ENCODE assay signal across 16 cellular contexts in the genomic region with DNA sequence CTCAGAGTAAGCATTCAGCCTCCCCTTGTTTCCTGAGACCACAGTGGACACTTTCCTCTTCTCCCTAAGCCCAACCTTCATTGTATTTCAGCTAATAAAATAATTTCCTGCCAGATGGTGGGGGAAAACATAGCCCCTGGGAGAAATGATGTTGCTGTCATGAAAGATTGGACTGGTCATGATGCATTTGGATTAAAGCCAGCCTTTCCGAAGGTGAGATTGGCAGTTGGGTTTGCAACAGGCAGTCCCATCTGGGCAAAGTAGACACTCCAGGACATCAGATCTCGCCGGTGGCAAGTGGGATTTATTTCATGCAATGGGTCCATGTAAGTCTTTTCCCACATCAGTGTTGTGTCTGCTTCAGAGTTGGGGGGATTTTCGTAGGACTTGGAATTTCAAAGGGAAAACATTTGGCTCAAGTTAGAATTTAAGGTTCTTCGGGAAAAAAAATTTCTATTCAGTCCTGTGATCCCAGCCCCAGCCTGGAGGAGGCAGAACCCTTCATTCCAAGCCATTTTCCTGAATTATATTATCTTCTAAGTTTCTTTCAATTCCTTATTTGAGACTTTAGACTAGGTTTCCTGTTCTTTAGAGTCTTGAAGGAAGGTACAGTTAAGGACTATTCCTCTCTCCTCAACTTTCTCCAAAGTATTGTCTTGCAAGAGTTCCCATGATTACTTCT.
DNase-seq lines count a peak whose midpoint lies in the region; ATAC-seq and TF ChIP-seq lines count a peak whose summit lies in the region.
"Had no signal": no experiment of that assay in that cellular context is flagged by ENCODE, and none has a peak within 500 bp of the region (broad histone marks: within the 10 kb centered on the region; RNA-seq: fewer than 3 reads in every experiment).

No MANE protein-coding gene starts in this region.

- TF ChIP-seq CTCF in neural progenitor cell (IDR thresholded peaks at IDR 0.05): peak; percentile 6

- DNase-seq in NCI-H1092 treated with DMSO at 0.1 percent for 48 hours (lab: John Stamatoyannopoulos, UW): peak; percentile 8
- no peak for DNase-seq in NCI-H1092 (lab: John Stamatoyannopoulos, UW)
- peak; percentile 49 for DNase-seq in NCI-H2171 (lab: John Stamatoyannopoulos, UW)
- DNase-seq in neural progenitor cell (ENCODE audit: low spot score): no peak
- no peak for DNase-seq in activated gamma-delta T cell (lab: John Stamatoyannopoulos, UW)
- DNase-seq: 8988T; CD8-positive, alpha-beta memory T cell; DND-41; GM23248; NCI-H1436; NCI-H510A; SHP77 had no signal

- H3K4me1 ChIP-seq in neural progenitor cell: peaks cover 16% of the 10 kb centered on the region
- H3K4me1 ChIP-seq: BLaER1 treated with 17β-estradiol and CSF1 and Interleukin-3, amounts not matched to agents 10 nM and 100 nM had no signal

- no peak overlapping the region for H2AFZ ChIP-seq in neural progenitor cell (replicated peaks)
- H2AFZ ChIP-seq: GM23248 had no signal

- no peak overlapping the region for H3K4me2 ChIP-seq in neural progenitor cell
- H3K4me2 ChIP-seq: BLaER1 treated with 17β-estradiol and CSF1 and Interleukin-3, amounts not matched to agents 10 nM and 100 nM had no signal

- H3K9ac ChIP-seq in neural progenitor cell: no peak overlapping the region
- H3K9ac ChIP-seq: BLaER1 treated with 17β-estradiol and CSF1 and Interleukin-3, amounts not matched to agents 10 nM and 100 nM; GM23248 had no signal

- H3K79me2 ChIP-seq in neural progenitor cell (ENCODE audit: low read depth): no peaks in the 10 kb centered on the region

- H3K36me3 Mint-ChIP-seq in neural progenitor cell: no peaks in the 10 kb centered on the region
- H3K36me3 Mint-ChIP-seq: CD8-positive, alpha-beta memory T cell had no signal

- no peak overlapping the region for H3K4me3 Mint-ChIP-seq in neural progenitor cell
- H3K4me3 Mint-ChIP-seq: CD8-positive, alpha-beta memory T cell had no signal

- H3F3A ChIP-seq in neural progenitor cell (ENCODE audit: low read depth): peaks cover 13% of the 10 kb centered on the region

- H3K27ac Mint-ChIP-seq in neural progenitor cell: no peak overlapping the region
- H3K27ac Mint-ChIP-seq: CD8-positive, alpha-beta memory T cell had no signal

- no peaks in the 10 kb centered on the region for H3K27me3 ChIP-seq in neural progenitor cell
- H3K27me3 ChIP-seq: BLaER1 treated with 17β-estradiol and CSF1 and Interleukin-3, amounts not matched to agents 10 nM and 100 nM had no signal

- no peaks in the 10 kb centered on the region for H3K9me3 ChIP-seq in neural progenitor cell (ENCODE audit: low read depth)
- H3K9me3 ChIP-seq: BLaER1 treated with 17β-estradiol and CSF1 and Interleukin-3, amounts not matched to agents 10 nM and 100 nM had no signal

- peaks cover 3% of the 10 kb centered on the region for H3K9me3 Mint-ChIP-seq in neural progenitor cell
- H3K9me3 Mint-ChIP-seq: CD8-positive, alpha-beta memory T cell had no signal

- H3K4me3 ChIP-seq in neural progenitor cell: no peak overlapping the region
- H3K4me3 ChIP-seq: BLaER1 treated with 17β-estradiol and CSF1 and Interleukin-3, amounts not matched to agents 10 nM and 100 nM; GM23248 had no signal

- no peaks in the 10 kb centered on the region for H4K20me1 ChIP-seq in neural progenitor cell (ENCODE audit: low read depth)
- H4K20me1 ChIP-seq: BLaER1 treated with 17β-estradiol and CSF1 and Interleukin-3, amounts not matched to agents 10 nM and 100 nM had no signal

- peaks cover 4% of the 10 kb centered on the region for H3K27me3 Mint-ChIP-seq in neural progenitor cell (ENCODE audit: insufficient read depth, low read depth)

- no peaks in the 10 kb centered on the region for H3K36me3 ChIP-seq in neural progenitor cell
- H3K36me3 ChIP-seq: BLaER1 treated with 17β-estradiol and CSF1 and Interleukin-3, amounts not matched to agents 10 nM and 100 nM had no signal

- no peak for ATAC-seq in SK-N-SH treated with all-trans-retinoic acid at 6 μM for 48 hours
- no peak for ATAC-seq in HG02938 (IDR thresholded peaks at IDR 0.05; ENCODE audit: unreplicated experiment)
- no peak for ATAC-seq in GM19452 (IDR thresholded peaks at IDR 0.05; ENCODE audit: unreplicated experiment)

- H3K27ac ChIP-seq in neural progenitor cell: no peak overlapping the region
- H3K27ac ChIP-seq: BLaER1 treated with 17β-estradiol and CSF1 and Interleukin-3, amounts not matched to agents 10 nM and 100 nM; GM23248 had no signal

- H3K4me1 Mint-ChIP-seq in neural progenitor cell: peaks cover 31% of the 10 kb centered on the region
- H3K4me1 Mint-ChIP-seq: CD8-positive, alpha-beta memory T cell had no signal

TF ChIP-seq in SK-N-SH treated with all-trans-retinoic acid at 6 μM for 48 hours, 23 proteins besides CTCF, POLR2A, EP300 and RAD21:
- no peak for TF ChIP-seq ARNTL (CRISPR knock-in tag; IDR thresholded peaks at IDR 0.05; ENCODE audit: borderline replicate concordance, low read depth)
- no peak for TF ChIP-seq OSR1 (CRISPR knock-in tag; IDR thresholded peaks at IDR 0.05)
- no peak for TF ChIP-seq ZNF70 (CRISPR knock-in tag; IDR thresholded peaks at IDR 0.05)
- TF ChIP-seq, protein P1, sequence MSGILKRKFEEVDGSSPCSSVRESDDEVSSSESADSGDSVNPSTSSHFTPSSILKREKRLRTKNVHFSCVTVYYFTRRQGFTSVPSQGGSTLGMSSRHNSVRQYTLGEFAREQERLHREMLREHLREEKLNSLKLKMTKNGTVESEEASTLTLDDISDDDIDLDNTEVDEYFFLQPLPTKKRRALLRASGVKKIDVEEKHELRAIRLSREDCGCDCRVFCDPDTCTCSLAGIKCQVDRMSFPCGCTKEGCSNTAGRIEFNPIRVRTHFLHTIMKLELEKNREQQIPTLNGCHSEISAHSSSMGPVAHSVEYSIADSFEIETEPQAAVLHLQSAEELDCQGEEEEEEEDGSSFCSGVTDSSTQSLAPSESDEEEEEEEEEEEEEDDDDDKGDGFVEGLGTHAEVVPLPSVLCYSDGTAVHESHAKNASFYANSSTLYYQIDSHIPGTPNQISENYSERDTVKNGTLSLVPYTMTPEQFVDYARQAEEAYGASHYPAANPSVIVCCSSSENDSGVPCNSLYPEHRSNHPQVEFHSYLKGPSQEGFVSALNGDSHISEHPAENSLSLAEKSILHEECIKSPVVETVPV (CRISPR knock-in tag; IDR thresholded peaks at IDR 0.05): no peak
- TF ChIP-seq, protein P2, sequence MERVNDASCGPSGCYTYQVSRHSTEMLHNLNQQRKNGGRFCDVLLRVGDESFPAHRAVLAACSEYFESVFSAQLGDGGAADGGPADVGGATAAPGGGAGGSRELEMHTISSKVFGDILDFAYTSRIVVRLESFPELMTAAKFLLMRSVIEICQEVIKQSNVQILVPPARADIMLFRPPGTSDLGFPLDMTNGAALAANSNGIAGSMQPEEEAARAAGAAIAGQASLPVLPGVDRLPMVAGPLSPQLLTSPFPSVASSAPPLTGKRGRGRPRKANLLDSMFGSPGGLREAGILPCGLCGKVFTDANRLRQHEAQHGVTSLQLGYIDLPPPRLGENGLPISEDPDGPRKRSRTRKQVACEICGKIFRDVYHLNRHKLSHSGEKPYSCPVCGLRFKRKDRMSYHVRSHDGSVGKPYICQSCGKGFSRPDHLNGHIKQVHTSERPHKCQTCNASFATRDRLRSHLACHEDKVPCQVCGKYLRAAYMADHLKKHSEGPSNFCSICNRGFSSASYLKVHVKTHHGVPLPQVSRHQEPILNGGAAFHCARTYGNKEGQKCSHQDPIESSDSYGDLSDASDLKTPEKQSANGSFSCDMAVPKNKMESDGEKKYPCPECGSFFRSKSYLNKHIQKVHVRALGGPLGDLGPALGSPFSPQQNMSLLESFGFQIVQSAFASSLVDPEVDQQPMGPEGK (CRISPR knock-in tag; IDR thresholded peaks at IDR 0.05; ENCODE audit: borderline replicate concordance): no peak
- TF ChIP-seq ZNF565 (CRISPR knock-in tag; conservative IDR thresholded peaks at IDR 0.05; ENCODE audit: low read depth): no peak
- TF ChIP-seq TCF4 (CRISPR knock-in tag; IDR thresholded peaks at IDR 0.05; ENCODE audit: borderline replicate concordance): 0 out of 2 replicates have a peak, but pooled peaks have one; percentile 11
TF ChIP-seq in SK-N-SH treated with all-trans-retinoic acid at 6 μM for 48 hours: peak in this region for 1.

Comparison
In these comparisons a context has a peak if more than half of its experiments do, and no peak if none do; other contexts are left out.
1. DNase-seq: peak in NCI-H1092 treated with DMSO at 0.1 percent for 48 hours (single experiment) and NCI-H2171 (single experiment); none in NCI-H1092 (single experiment), neural progenitor cell (single experiment) and activated gamma-delta T cell (single experiment).